ENCODE assay signal across 16 cellular contexts in the genomic region with DNA sequence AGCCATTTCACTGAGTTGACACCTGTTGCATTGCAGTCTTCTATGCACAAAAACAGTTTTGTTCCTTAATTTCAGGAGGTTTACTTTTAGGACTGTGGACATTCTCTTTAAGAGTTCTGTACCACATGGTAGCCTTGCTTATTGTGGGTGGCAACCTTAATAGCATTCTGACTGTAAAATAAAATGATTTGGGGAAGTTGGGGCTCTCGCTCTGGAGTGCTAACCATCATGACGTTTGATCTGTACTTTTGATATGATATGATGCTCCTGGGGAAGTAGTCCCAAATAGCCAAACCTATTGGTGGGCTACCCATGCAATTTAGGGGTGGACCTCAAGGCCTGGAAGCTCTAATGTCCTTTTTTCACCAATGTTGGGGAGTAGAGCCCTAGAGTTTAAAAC. TPM values are rescaled to one million over a fixed set of nuclear protein-coding genes. Genes with fewer than 3 reads are reported as not detected.
DNase-seq lines count a peak whose midpoint lies in the region; ATAC-seq, FAIRE-seq and TF ChIP-seq lines count a peak whose summit lies in the region.
"Had no signal": no experiment of that assay in that cellular context is flagged by ENCODE, and none has a peak within 500 bp of the region (broad histone marks: within the 10 kb centered on the region; RNA-seq: fewer than 3 reads in every experiment).

No MANE protein-coding gene starts in this region.

- H3K27me3 Mint-ChIP-seq in natural killer cell treated with Interleukin-12 subunit alpha and Interleukin-12 subunit beta and Interleukin-15 and Interleukin-18, amount 100 ng/mL, for 72 hours: no peaks in the 10 kb centered on the region
- peaks cover 0 to 2% of the 10 kb centered on the region in 2 donors for H3K27me3 Mint-ChIP-seq in natural killer cell (ENCODE audit: low read depth in 2 of 2)
- H3K27me3 Mint-ChIP-seq in T-helper 17 cell: no peaks in the 10 kb centered on the region
- no peaks in the 10 kb centered on the region for H3K27me3 Mint-ChIP-seq in effector memory CD8-positive, alpha-beta T cell
- H3K27me3 Mint-ChIP-seq in stimulated activated naive CD8-positive, alpha-beta T cell treated with anti-CD3 and anti-CD28 coated beads, Interleukin-15, amount 100 ng/mL, for 72 hours: no peaks in the 10 kb centered on the region

- no peaks in the 10 kb centered on the region for H3K9me3 ChIP-seq in T-helper 17 cell (ENCODE audit: control insufficient read depth, low read length, poor library complexity, severe bottlenecking)
- H3K9me3 ChIP-seq: mucosa of descending colon, tibial nerve had no signal

- H3K36me3 Mint-ChIP-seq in natural killer cell treated with Interleukin-12 subunit alpha and Interleukin-12 subunit beta and Interleukin-15 and Interleukin-18, amount 100 ng/mL, for 72 hours: peaks cover 50% of the 10 kb centered on the region
- H3K36me3 Mint-ChIP-seq in natural killer cell (no peaks in the 10 kb centered on the region), T-helper 17 cell (ENCODE audit: low read depth) (peaks cover 20% of the 10 kb centered on the region)
- H3K36me3 Mint-ChIP-seq in effector memory CD8-positive, alpha-beta T cell (ENCODE audit: insufficient read depth): peaks cover 18% of the 10 kb centered on the region

- H3K9me3 Mint-ChIP-seq in natural killer cell treated with Interleukin-12 subunit alpha and Interleukin-12 subunit beta and Interleukin-15 and Interleukin-18, amount 100 ng/mL, for 72 hours: no peaks in the 10 kb centered on the region
- no peaks in the 10 kb centered on the region for H3K9me3 Mint-ChIP-seq in natural killer cell
- H3K9me3 Mint-ChIP-seq in effector memory CD8-positive, alpha-beta T cell: no peaks in the 10 kb centered on the region
- peaks cover 0 to 10% of the 10 kb centered on the region in 2 donors for H3K9me3 Mint-ChIP-seq in stimulated activated naive CD8-positive, alpha-beta T cell treated with anti-CD3 and anti-CD28 coated beads, Interleukin-15, amount 100 ng/mL, for 72 hours
- H3K9me3 Mint-ChIP-seq: endodermal cell had no signal

- H3K27ac Mint-ChIP-seq in natural killer cell treated with Interleukin-12 subunit alpha and Interleukin-12 subunit beta and Interleukin-15 and Interleukin-18, amount 100 ng/mL, for 72 hours: peak overlapping the region; percentile 85 to 90
- H3K27ac Mint-ChIP-seq in natural killer cell (no peak overlapping the region), T-helper 17 cell (peak overlapping the region; percentile 98)
- peak overlapping the region; percentile 16 to 57 for H3K27ac Mint-ChIP-seq in effector memory CD8-positive, alpha-beta T cell
- H3K27ac Mint-ChIP-seq in stimulated activated naive CD8-positive, alpha-beta T cell treated with anti-CD3 and anti-CD28 coated beads, Interleukin-15, amount 100 ng/mL, for 72 hours: peak overlapping the region; percentile 97 to 99
- H3K27ac Mint-ChIP-seq: endodermal cell had no signal

- no peak for DNase-seq in natural killer cell treated with Interleukin-12 subunit alpha and Interleukin-12 subunit beta and Interleukin-15 and Interleukin-18, amount 100 ng/mL, for 72 hours (ENCODE audit: low spot score)
- DNase-seq in natural killer cell (no peak), T-helper 17 cell (no peak), GM13977 (ENCODE audit: low spot score) (no peak), urothelium cell line (ENCODE audit: low spot score) (no peak)
- no peak for DNase-seq in effector memory CD8-positive, alpha-beta T cell
- no peak for DNase-seq in stimulated activated naive CD8-positive, alpha-beta T cell treated with anti-CD3 and anti-CD28 coated beads, Interleukin-15, amount 100 ng/mL, for 72 hours
- DNase-seq: endodermal cell; GDM1; NCI-H187 treated with DMSO at 0.1 percent for 48 hours; small intestine; stimulated activated CD4-positive, alpha-beta T cell treated with anti-CD3 and anti-CD28 coated beads, Interleukin-4, amount 100 ng/mL, for 4 hours had no signal

- ATAC-seq in natural killer cell treated with Interleukin-12 subunit alpha and Interleukin-12 subunit beta and Interleukin-15 and Interleukin-18, amount 100 ng/mL, for 72 hours: peak; percentile 7 to 41
- ATAC-seq in natural killer cell (no peak), T-helper 17 cell (no peak), HG03565 (IDR thresholded peaks at IDR 0.05; ENCODE audit: unreplicated experiment) (no peak)
- no peak for ATAC-seq in effector memory CD8-positive, alpha-beta T cell (replicated peaks)
- ATAC-seq in stimulated activated naive CD8-positive, alpha-beta T cell treated with anti-CD3 and anti-CD28 coated beads, Interleukin-15, amount 100 ng/mL, for 72 hours: peak; percentile 24

- in situ Hi-C loops in GM13977 (cut with MboI; ENCODE audit: low pct_unique_long_range_greater_than_20kb, low sequenced_read_pairs, unreplicated experiment): no loop called here

- no peak for FAIRE-seq in urothelium cell line (lab: Jason Lieb, UNC)
- FAIRE-seq: HTR-8/SVneo, small intestine had no signal

- TF ChIP-seq CTCF in natural killer cell (IDR thresholded peaks at IDR 0.05) (no peak), GM13977 (IDR thresholded peaks at IDR 0.05; ENCODE audit: extremely low read depth, insufficient read depth, missing control alignments) (no peak)

- H3K4me1 Mint-ChIP-seq in natural killer cell treated with Interleukin-12 subunit alpha and Interleukin-12 subunit beta and Interleukin-15 and Interleukin-18, amount 100 ng/mL, for 72 hours (ENCODE audit: low read depth in 2 of 2): peaks cover 53 to 72% of the 10 kb centered on the region in 2 donors
- peaks cover 30 to 35% of the 10 kb centered on the region in 2 donors for H3K4me1 Mint-ChIP-seq in natural killer cell
- peaks cover 55% of the 10 kb centered on the region for H3K4me1 Mint-ChIP-seq in T-helper 17 cell
- peaks cover 44 to 48% of the 10 kb centered on the region in 2 donors for H3K4me1 Mint-ChIP-seq in effector memory CD8-positive, alpha-beta T cell (ENCODE audit: low read depth in 2 of 2)
- H3K4me1 Mint-ChIP-seq in stimulated activated naive CD8-positive, alpha-beta T cell treated with anti-CD3 and anti-CD28 coated beads, Interleukin-15, amount 100 ng/mL, for 72 hours: peaks cover 64% of the 10 kb centered on the region
- H3K4me1 Mint-ChIP-seq: endodermal cell had no signal

- intact Hi-C loops in natural killer cell (cut with micrococcal nuclease): no loop called here

- H3K4me3 Mint-ChIP-seq in natural killer cell treated with Interleukin-12 subunit alpha and Interleukin-12 subunit beta and Interleukin-15 and Interleukin-18, amount 100 ng/mL, for 72 hours: peak overlapping the region; percentile 90
- H3K4me3 Mint-ChIP-seq in natural killer cell (no peak overlapping the region), T-helper 17 cell (peak overlapping the region; percentile 88)
- H3K4me3 Mint-ChIP-seq in effector memory CD8-positive, alpha-beta T cell: peak overlapping the region in 1 of 2 donors; percentile 45
- peak overlapping the region; percentile 85 to 96 for H3K4me3 Mint-ChIP-seq in stimulated activated naive CD8-positive, alpha-beta T cell treated with anti-CD3 and anti-CD28 coated beads, Interleukin-15, amount 100 ng/mL, for 72 hours
- H3K4me3 Mint-ChIP-seq: endodermal cell had no signal

RNA-seq across cellular contexts. Expression of gene CTLA4, which starts 3.4 kb away (rescaled TPM):
- total RNA-seq in natural killer cell treated with Interleukin-12 subunit alpha and Interleukin-12 subunit beta and Interleukin-15 and Interleukin-18, amount 100 ng/mL, for 72 hours: 10 to 100 TPM; 13.7 to 54.8 TPM
- 1 to 10 TPM in 1 of 3 donors, under 1 TPM in 2; 0.31 to 2.3 (median 0.78) TPM for total RNA-seq in natural killer cell
- 100 to 1,000 TPM in 1 of 2 donors, 10 to 100 TPM in 1; 77.2 to 109 TPM for total RNA-seq in T-helper 17 cell
- total RNA-seq: endodermal cell, tibial nerve had no signal

Comparison
In these comparisons a context has a peak if more than half of its experiments do, and no peak if none do; other contexts are left out.
1. ATAC-seq: peak in natural killer cell treated with Interleukin-12 subunit alpha and Interleukin-12 subunit beta and Interleukin-15 and Interleukin-18, amount 100 ng/mL, for 72 hours (2 of 2) and stimulated activated naive CD8-positive, alpha-beta T cell treated with anti-CD3 and anti-CD28 coated beads, Interleukin-15, amount 100 ng/mL, for 72 hours (single experiment); none in natural killer cell (0 of 3), T-helper 17 cell (single experiment), effector memory CD8-positive, alpha-beta T cell (single experiment) and HG03565 (single experiment).
2. H3K27ac Mint-ChIP-seq: peak in natural killer cell treated with Interleukin-12 subunit alpha and Interleukin-12 subunit beta and Interleukin-15 and Interleukin-18, amount 100 ng/mL, for 72 hours (2 of 2), T-helper 17 cell (single experiment), effector memory CD8-positive, alpha-beta T cell (2 of 2) and stimulated activated naive CD8-positive, alpha-beta T cell treated with anti-CD3 and anti-CD28 coated beads, Interleukin-15, amount 100 ng/mL, for 72 hours (2 of 2); none in natural killer cell (0 of 2).
3. RNA of gene CTLA4, which starts 3.4 kb away (total RNA-seq): 77.2 to 109 TPM in T-helper 17 cell and 13.7 to 54.8 TPM in natural killer cell treated with Interleukin-12 subunit alpha and Interleukin-12 subunit beta and Interleukin-15 and Interleukin-18, amount 100 ng/mL, for 72 hours; 0.31 to 2.3 TPM in natural killer cell; every median in the first group is over 4 times any median in the second.